Comparison of ENCODE assay signal across 15 cellular contexts in genomic region chr9:38183994-38184568, GRCh38.
DNase-seq lines count a peak whose midpoint lies in the region; ATAC-seq, FAIRE-seq and TF ChIP-seq lines count a peak whose summit lies in the region.
"Had no signal": no experiment of that assay in that cellular context is flagged by ENCODE, and none has a peak within 500 bp of the region (broad histone marks: within the 10 kb centered on the region; RNA-seq: fewer than 3 reads in every experiment).

No MANE protein-coding gene starts in this region.

- FAIRE-seq in GM12878 (lab: Jason Lieb, UNC) = no peak
- FAIRE-seq: colon had no signal

- BruUV-seq in GM12878 (replicated peaks; lab: Mats Ljungman, UMichigan) = no TSS peak
- BruUV-seq in Calu3 (replicated peaks; lab: Mats Ljungman, UMichigan) = no TSS peak

- H3K27me3 Mint-ChIP-seq in Calu3 (ENCODE audit: unreplicated experiment) = no peaks in the 10 kb centered on the region

- H3K36me3 Mint-ChIP-seq in Calu3 (ENCODE audit: insufficient read depth, unreplicated experiment) = no peaks in the 10 kb centered on the region

- POLR2A ChIA-PET in GM12878 (lab: Charles Lee) = interaction anchor here (1.2 kb wide), 1 partner anchor 19 kb away, joined by 4 read pairs; no protein-coding TSS in a partner anchor

- no peak overlapping the region for H3K23ac ChIP-seq in mesendoderm (ENCODE audit: low read length)

- no peak for ATAC-seq in GM12878
- ATAC-seq in HG03469 (IDR thresholded peaks at IDR 0.05; ENCODE audit: unreplicated experiment) = no peak
- ATAC-seq: activated CD4-positive, CD25-positive, alpha-beta regulatory T cell treated with anti-CD3 and anti-CD28 coated beads, Interleukin-2, amount 50 U/mL, for 24 hours had no signal

- H3K79me2 ChIP-seq in GM12878 (ENCODE audit: control insufficient read depth, insufficient read depth, low read length) (no peaks in the 10 kb centered on the region), mesendoderm (ENCODE audit: control insufficient read depth, insufficient read depth, low read length) (no peaks in the 10 kb centered on the region)

- H3K9me3 Mint-ChIP-seq in Calu3 (ENCODE audit: low read depth, unreplicated experiment) = no peaks in the 10 kb centered on the region
- H3K9me3 Mint-ChIP-seq: CD4-positive, alpha-beta T cell; HFFc6 had no signal

- RAD21 ChIA-PET in GM12878 (lab: Charles Lee; ENCODE audit: unreplicated experiment) = interaction anchor here (1.0 to 11.9 kb wide), 6 partner anchors 16 to 95 kb away, joined by 3 to 97 read pairs (median 6); no protein-coding TSS in a partner anchor

- no peak overlapping the region for H3K27ac ChIP-seq in GM12878 (ENCODE audit: control insufficient read depth, insufficient read depth)
- no peak overlapping the region for H3K27ac ChIP-seq in mesendoderm (ENCODE audit: low read depth, low read length)
- H3K27ac ChIP-seq: esophagus muscularis mucosa, neutrophil had no signal

- H3K9me3 ChIP-seq in GM12878 (replicated peaks; ENCODE audit: control insufficient read depth, insufficient read depth, low read length) = no peaks in the 10 kb centered on the region
- H3K9me3 ChIP-seq: esophagus muscularis mucosa, neutrophil had no signal

- H3K27me3 ChIP-seq in GM12878 (replicated peaks in 1 of 2; ENCODE audit: control insufficient read depth in 2 of 2, insufficient read depth in 2 of 2, low read length in 1 of 2) (peaks cover 0 to 2% of the 10 kb centered on the region in 2 experiments; a peak in 1 of 4 replicates), mesendoderm (ENCODE audit: insufficient read depth, low read length, poor library complexity) (no peaks in the 10 kb centered on the region)
- H3K27me3 ChIP-seq: esophagus muscularis mucosa, neutrophil had no signal

- no peak for TF ChIP-seq EP300 in GM12878 (IDR thresholded peaks at IDR 0.05; ENCODE audit: borderline replicate concordance in 1 of 2, control insufficient read depth in 1 of 2, low read depth in 2 of 2, low read length in 2 of 2)

- H2AK5ac ChIP-seq in mesendoderm (ENCODE audit: low read length) = no peak overlapping the region

- H3K79me1 ChIP-seq in mesendoderm (ENCODE audit: low read length) = no peaks in the 10 kb centered on the region

- no peak overlapping the region for H3K27ac Mint-ChIP-seq in Calu3 (ENCODE audit: unreplicated experiment)
- H3K27ac Mint-ChIP-seq: CD4-positive, alpha-beta T cell; HFFc6 had no signal

- intact Hi-C loops in GM12878 (cut with micrococcal nuclease; ENCODE audit: unreplicated experiment) = no loop called here
- intact Hi-C loops in Calu3 (cut with micrococcal nuclease; ENCODE audit: unreplicated experiment) = no loop called here

- no peak overlapping the region for H3K4me3 Mint-ChIP-seq in Calu3 (ENCODE audit: low read depth, unreplicated experiment)
- H3K4me3 Mint-ChIP-seq: CD4-positive, alpha-beta T cell; HFFc6 had no signal

- H3K4me1 ChIP-seq in GM12878 (ENCODE audit: control insufficient read depth, insufficient read depth, low read length) (peaks cover 14% of the 10 kb centered on the region), mesendoderm (ENCODE audit: control insufficient read depth, low read depth, low read length) (no peaks in the 10 kb centered on the region)
- H3K4me1 ChIP-seq: esophagus muscularis mucosa had no signal

- H3K56ac ChIP-seq in mesendoderm (ENCODE audit: low read length) = no peak overlapping the region

- H3K4me2 ChIP-seq in GM12878 (ENCODE audit: control insufficient read depth, insufficient read depth) (no peak overlapping the region), mesendoderm (ENCODE audit: low read length) (no peak overlapping the region)

- CTCF ChIA-PET in GM12878 (lab: Yijun Ruan, JAX) = interaction anchor here (1.7 kb wide), 1 partner anchor 80 kb away, joined by 5 read pairs; no protein-coding TSS in a partner anchor
- CTCF ChIA-PET in Calu3 (lab: Charles Lee) = no interaction called here

- H2BK120ac ChIP-seq in mesendoderm (ENCODE audit: low read depth, low read length) = no peak overlapping the region

- H3K4me3 ChIP-seq in GM12878 (no peak overlapping the region), mesendoderm (ENCODE audit: low read length) (no peak overlapping the region)
- H3K4me3 ChIP-seq: esophagus muscularis mucosa had no signal

- no peak for TF ChIP-seq RAD21 in GM12878 (IDR thresholded peaks at IDR 0.05; ENCODE audit: insufficient read depth, low read depth, low read length)

- no peaks in the 10 kb centered on the region for H4K20me1 ChIP-seq in GM12878 (ENCODE audit: control insufficient read depth, insufficient read depth)

- H3K18ac ChIP-seq in mesendoderm (ENCODE audit: low read length) = no peak overlapping the region

- H2AFZ ChIP-seq in GM12878 (ENCODE audit: control insufficient read depth, low read depth, low read length) = no peak overlapping the region; the same call in 1 of the 2 replicates

- H2BK15ac ChIP-seq in mesendoderm (replicated peaks; ENCODE audit: low read depth) = no peak overlapping the region

- H3K4me1 Mint-ChIP-seq in Calu3 (ENCODE audit: low read depth, unreplicated experiment) = no peaks in the 10 kb centered on the region

- no peak overlapping the region for H2BK5ac ChIP-seq in mesendoderm (ENCODE audit: low read length)

- no peak overlapping the region for H3K4ac ChIP-seq in mesendoderm (ENCODE audit: low read depth, low read length)

- H3K9ac ChIP-seq in GM12878 (ENCODE audit: control insufficient read depth, insufficient read depth, low read length) = no peak overlapping the region
- no peak overlapping the region for H3K9ac ChIP-seq in mesendoderm (ENCODE audit: low read length)

- TF ChIP-seq CTCF in GM12878 (IDR thresholded peaks at IDR 0.05 in 2 of 3, conservative IDR thresholded peaks at IDR 0.05 in 1 of 3; ENCODE audit: control insufficient read depth in 2 of 3, extremely low read depth in 1 of 3, insufficient read depth in 1 of 3, low read depth in 3 of 3, low read length in 3 of 3) (no peak), Calu3 (IDR thresholded peaks at IDR 0.05; ENCODE audit: unreplicated experiment) (no peak)

- H4K8ac ChIP-seq in mesendoderm (ENCODE audit: low read depth, low read length) = no peak overlapping the region

- SMC1A ChIA-PET in GM12878 (lab: Charles Lee; ENCODE audit: uncharacterized antibody, unreplicated experiment) = interaction anchor here (0.9 to 12.9 kb wide), 10 partner anchors 11 to 95 kb away, joined by 3 to 112 read pairs (median 6); no protein-coding TSS in a partner anchor

- TF ChIP-seq POLR2A in GM12878 (IDR thresholded peaks at IDR 0.05; ENCODE audit: low read depth, low read length) = no peak

- DNase-seq in H4 (ENCODE audit: low spot score) (peak; percentile 52), M059J (ENCODE audit: low read depth) (peak; percentile 55), GM12878 (ENCODE audit: low read depth, low spot score) (no peak), mesendoderm (peak; percentile 16), Calu3 (no peak), germinal center (ENCODE audit: low spot score) (no peak)
- DNase-seq: CD4-positive, alpha-beta T cell; HFFc6; mesenchymal stem cell; NCI-H187 treated with DMSO at 0.1 percent for 48 hours had no signal

- H4K5ac ChIP-seq in mesendoderm (ENCODE audit: low read length) = no peak overlapping the region

- in situ Hi-C loops in GM12878 (cut with MboI) = no loop called here

- H3K36me3 ChIP-seq in GM12878 (ENCODE audit: control insufficient read depth in 2 of 2, insufficient read depth in 2 of 2, low read length in 1 of 2) (no peaks in the 10 kb centered on the region), mesendoderm (ENCODE audit: control insufficient read depth, insufficient read depth, low read length) (no peaks in the 10 kb centered on the region)
- H3K36me3 ChIP-seq: esophagus muscularis mucosa, neutrophil had no signal

TF ChIP-seq in GM12878, 131 proteins besides CTCF, POLR2A, EP300 and RAD21:
- TF ChIP-seq EGR1 (IDR thresholded peaks at IDR 0.05; ENCODE audit: borderline replicate concordance in 1 of 2, low read depth in 2 of 2, low read length in 2 of 2) (no peak), ZNF687 (IDR thresholded peaks at IDR 0.05) (0 out of 2 replicates have a peak, but pooled peaks have one; percentile 39)

Comparison
In these comparisons a context has a peak if more than half of its experiments do, and no peak if none do; other contexts are left out.
1. DNase-seq: peak in H4 (single experiment), M059J (single experiment) and mesendoderm (single experiment); none in GM12878 (single experiment), Calu3 (single experiment) and germinal center (single experiment).